In the genomic region with DNA sequence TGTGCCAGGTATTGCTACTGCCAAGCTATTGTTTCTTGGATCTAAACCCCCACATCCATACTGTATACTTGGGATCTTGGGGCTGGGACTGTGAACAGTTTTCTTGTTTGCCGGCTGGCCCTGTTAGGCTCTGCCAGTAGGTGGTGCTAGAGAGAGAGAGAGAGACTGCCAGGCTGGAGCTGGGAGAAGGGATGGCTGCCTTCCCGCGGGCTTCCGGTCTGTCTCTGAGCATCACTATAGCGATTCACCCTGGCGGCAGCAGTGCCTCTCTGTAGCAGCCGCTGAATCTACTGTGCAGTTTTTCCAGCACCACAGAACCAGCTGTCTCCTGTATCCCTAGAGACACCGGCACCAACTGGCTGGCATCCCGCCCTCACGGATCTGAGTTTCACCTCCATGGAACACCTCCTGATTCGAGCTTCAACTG, we compare ENCODE assay signal across 10 cellular contexts.
DNase-seq lines count a peak whose midpoint lies in the region; ATAC-seq and TF ChIP-seq lines count a peak whose summit lies in the region.
"Had no signal": no experiment of that assay in that cellular context is flagged by ENCODE, and none has a peak within 500 bp of the region (broad histone marks: within the 10 kb centered on the region; RNA-seq: fewer than 3 reads in every experiment).

No MANE protein-coding gene starts in this region.

- intact Hi-C loops in Calu3 (cut with micrococcal nuclease; ENCODE audit: unreplicated experiment): no loop called here

- H3K4me3 ChIP-seq in MG63: no peak overlapping the region
- no peak overlapping the region for H3K4me3 ChIP-seq in astrocyte of the spinal cord (ENCODE audit: low read depth, low read length)

- no peaks in the 10 kb centered on the region for H3K9me3 ChIP-seq in MG63

- BruUV-seq in Calu3 (replicated peaks; lab: Mats Ljungman, UMichigan): no TSS peak

- DNase-seq in Calu3 (peak; percentile 80), MG63 (peak; percentile 89), T-cell (peak in 30 of 34 experiments; percentile 7 to 50 (median 27)), astrocyte of the spinal cord (ENCODE audit: low read depth, low spot score) (peak; percentile 8), inferior parietal cortex (ENCODE audit: extremely low spot score) (peak; percentile 41)
- DNase-seq in stimulated activated CD4-positive, alpha-beta T cell treated with anti-CD3 and anti-CD28 coated beads, Interleukin-2, amount 100 ng/mL, for 4 hours (ENCODE audit: low read depth): peak; percentile 25
- DNase-seq: activated B cell treated with CpG ODN at 0.5 μM for 24 hours had no signal

- peak; percentile 92 for TF ChIP-seq CTCF in Calu3 (IDR thresholded peaks at IDR 0.05; ENCODE audit: unreplicated experiment)
- peak; percentile 75 for TF ChIP-seq CTCF in astrocyte of the spinal cord (IDR thresholded peaks at IDR 0.05; ENCODE audit: low read depth, low read length)

- peak; percentile 49 for ATAC-seq in GM21423 (IDR thresholded peaks at IDR 0.05; ENCODE audit: unreplicated experiment)
- ATAC-seq in T-cell (replicated peaks in 1 of 4): peak; percentile 44 to 77 (median 54)
- no peak for ATAC-seq in HG02759 (IDR thresholded peaks at IDR 0.05; ENCODE audit: unreplicated experiment)

- H3K36me3 Mint-ChIP-seq in Calu3 (ENCODE audit: insufficient read depth, unreplicated experiment) (no peaks in the 10 kb centered on the region), T-cell (no peaks in the 10 kb centered on the region)

- H3K4me1 Mint-ChIP-seq in Calu3 (ENCODE audit: low read depth, unreplicated experiment) (no peaks in the 10 kb centered on the region), T-cell (no peaks in the 10 kb centered on the region)
- H3K4me1 Mint-ChIP-seq: activated B cell treated with CpG ODN at 0.5 μM for 24 hours had no signal

- in situ Hi-C loops in astrocyte of the spinal cord (cut with HindIII; ENCODE audit: low sequenced_read_pairs): no loop called here

- peaks cover 75% of the 10 kb centered on the region for H3K27me3 Mint-ChIP-seq in Calu3 (ENCODE audit: unreplicated experiment)
- H3K27me3 Mint-ChIP-seq in T-cell: peaks cover 0 to 3% of the 10 kb centered on the region in 2 donors
- H3K27me3 Mint-ChIP-seq: stimulated activated naive CD8-positive, alpha-beta T cell treated with anti-CD3 and anti-CD28 coated beads, Interleukin-15, Interleukin-2, amounts not matched to agents 100 ng/mL and 50 ng/mL, for 24 hours had no signal

- H3K9me3 Mint-ChIP-seq in Calu3 (ENCODE audit: low read depth, unreplicated experiment): no peaks in the 10 kb centered on the region
- H3K9me3 Mint-ChIP-seq in T-cell: no peaks in the 10 kb centered on the region
- H3K9me3 Mint-ChIP-seq: activated B cell treated with CpG ODN at 0.5 μM for 24 hours; stimulated activated naive CD8-positive, alpha-beta T cell treated with anti-CD3 and anti-CD28 coated beads, Interleukin-15, Interleukin-2, amounts not matched to agents 100 ng/mL and 50 ng/mL, for 24 hours had no signal

- no peak overlapping the region for H3K27ac Mint-ChIP-seq in Calu3 (ENCODE audit: unreplicated experiment)
- no peak overlapping the region for H3K27ac Mint-ChIP-seq in T-cell
- H3K27ac Mint-ChIP-seq: activated B cell treated with CpG ODN at 0.5 μM for 24 hours; stimulated activated naive CD8-positive, alpha-beta T cell treated with anti-CD3 and anti-CD28 coated beads, Interleukin-15, Interleukin-2, amounts not matched to agents 100 ng/mL and 50 ng/mL, for 24 hours had no signal

- H3K27me3 ChIP-seq in MG63: peaks cover 6% of the 10 kb centered on the region

- CTCF ChIA-PET in Calu3 (lab: Charles Lee): interaction anchor here (0.6 to 2.6 kb wide), 7 partner anchors 11 to 678 kb away, joined by 3 to 12 read pairs (median 5); no protein-coding TSS in a partner anchor
- CTCF ChIA-PET in T-cell (lab: Charles Lee): interaction anchor here (0.6 to 1.6 kb wide), 8 partner anchors 9 to 109 kb away, joined by 3 to 8 read pairs (median 4); no protein-coding TSS in a partner anchor

- POLR2A ChIA-PET in T-cell (lab: Charles Lee): no interaction called here

- H3K4me3 Mint-ChIP-seq in Calu3 (ENCODE audit: low read depth, unreplicated experiment): no peak overlapping the region
- H3K4me3 Mint-ChIP-seq in T-cell: no peak overlapping the region
- H3K4me3 Mint-ChIP-seq: activated B cell treated with CpG ODN at 0.5 μM for 24 hours; stimulated activated naive CD8-positive, alpha-beta T cell treated with anti-CD3 and anti-CD28 coated beads, Interleukin-15, Interleukin-2, amounts not matched to agents 100 ng/mL and 50 ng/mL, for 24 hours had no signal

- H3K36me3 ChIP-seq in MG63: no peaks in the 10 kb centered on the region

Comparison
In these comparisons a context has a peak if more than half of its experiments do, and no peak if none do; other contexts are left out.
1. DNase-seq: peak in every context shown above with its lines; median percentile 89 in MG63; 80 in Calu3; 41 in inferior parietal cortex; 27 in T-cell; 25 in stimulated activated CD4-positive, alpha-beta T cell treated with anti-CD3 and anti-CD28 coated beads, Interleukin-2, amount 100 ng/mL, for 4 hours; 8 in astrocyte of the spinal cord.